Comparison of ENCODE assay signal across 16 cellular contexts in genomic region chr11:96044747-96045146, GRCh38.
DNase-seq lines count a peak whose midpoint lies in the region; ATAC-seq and TF ChIP-seq lines count a peak whose summit lies in the region.
"Had no signal": no experiment of that assay in that cellular context is flagged by ENCODE, and none has a peak within 500 bp of the region (broad histone marks: within the 10 kb centered on the region; RNA-seq: fewer than 3 reads in every experiment).

No MANE protein-coding gene starts in this region.

- CTCF ChIA-PET in activated CD4-positive, alpha-beta T cell treated with anti-CD3 and anti-CD28 coated beads for 36 hours (lab: Charles Lee), result interaction anchor here (1.1 kb wide), 1 partner anchor 30 kb away, joined by 4 read pairs; no protein-coding TSS in a partner anchor
- CTCF ChIA-PET in Caco-2 (lab: Charles Lee), result no interaction called here
- CTCF ChIA-PET in A673 (lab: Charles Lee), result no interaction called here

- BruUV-seq in Caco-2 (replicated peaks; lab: Mats Ljungman, UMichigan) (no TSS peak), A673 (replicated peaks; lab: Mats Ljungman, UMichigan) (no TSS peak)

- no peak for DNase-seq in activated CD4-positive, alpha-beta T cell treated with anti-CD3 and anti-CD28 coated beads for 36 hours
- no peak for DNase-seq in activated CD4-positive, alpha-beta T cell treated with anti-CD3 and anti-CD28 coated beads, Interleukin-2, amount 10 ng/mL, durations not matched to agents 24 days and 14 days
- DNase-seq in CD4-positive, CD25-positive, alpha-beta regulatory T cell, result no peak
- DNase-seq in mesothelial cell of epicardium (ENCODE audit: low spot score in 2 of 2, unreplicated experiment in 2 of 2) (no peak), NCI-H1105 treated with DMSO at 0.1 percent for 48 hours (lab: John Stamatoyannopoulos, UW) (no peak), Caco-2 (no peak), A673 (ENCODE audit: low spot score) (no peak)
- DNase-seq: AML-193, DMS79 treated with DMSO at 0.1 percent for 48 hours, EL, HCEC 1CT, HFFc6 had no signal

- H3K27me3 Mint-ChIP-seq in activated CD4-positive, alpha-beta T cell treated with anti-CD3 and anti-CD28 coated beads for 36 hours, result no peaks in the 10 kb centered on the region
- H3K27me3 Mint-ChIP-seq in activated CD4-positive, alpha-beta T cell treated with anti-CD3 and anti-CD28 coated beads, Interleukin-2, amount 10 ng/mL, durations not matched to agents 24 days and 14 days, result no peaks in the 10 kb centered on the region
- no peaks in the 10 kb centered on the region for H3K27me3 Mint-ChIP-seq in CD4-positive, CD25-positive, alpha-beta regulatory T cell
- H3K27me3 Mint-ChIP-seq in mesothelial cell of epicardium (ENCODE audit: low read depth), result no peaks in the 10 kb centered on the region
- no peaks in the 10 kb centered on the region for H3K27me3 Mint-ChIP-seq in Caco-2 (ENCODE audit: insufficient read depth, unreplicated experiment)
- H3K27me3 Mint-ChIP-seq: IgD-negative memory B cell had no signal

- no peak overlapping the region for H3K9ac ChIP-seq in subcutaneous abdominal adipose tissue (ENCODE audit: low read length in 5 of 5)
- H3K9ac ChIP-seq: BLaER1 had no signal

- no peaks in the 10 kb centered on the region for H3K4me1 ChIP-seq in CD4-positive, CD25-positive, alpha-beta regulatory T cell (ENCODE audit: control insufficient read depth, insufficient read depth, low read length, poor library complexity, severe bottlenecking)
- H3K4me1 ChIP-seq in subcutaneous abdominal adipose tissue (ENCODE audit: control insufficient read depth in 5 of 5, insufficient read depth in 5 of 5, low read length in 5 of 5) (peaks cover 0 to 24% (median 20%) of the 10 kb centered on the region in 5 donors), Caco-2 (peaks cover 18% of the 10 kb centered on the region), A673 (ENCODE audit: insufficient read depth, low read length, poor library complexity, severe bottlenecking) (no peaks in the 10 kb centered on the region)
- H3K4me1 ChIP-seq: BLaER1 had no signal

- POLR2A ChIA-PET in activated CD4-positive, alpha-beta T cell treated with anti-CD3 and anti-CD28 coated beads for 36 hours (lab: Charles Lee), result interaction anchor here (0.7 kb wide), 1 partner anchor 177 kb away, joined by 5 read pairs; no protein-coding TSS in a partner anchor
- POLR2A ChIA-PET in Caco-2 (lab: Charles Lee), result no interaction called here
- POLR2A ChIA-PET in A673 (lab: Charles Lee; ENCODE audit: low non-redundant PET), result no interaction called here

- peaks cover 40% of the 10 kb centered on the region for H3K36me3 Mint-ChIP-seq in activated CD4-positive, alpha-beta T cell treated with anti-CD3 and anti-CD28 coated beads for 36 hours (ENCODE audit: low read depth)
- peaks cover 10% of the 10 kb centered on the region for H3K36me3 Mint-ChIP-seq in activated CD4-positive, alpha-beta T cell treated with anti-CD3 and anti-CD28 coated beads, Interleukin-2, amount 10 ng/mL, durations not matched to agents 24 days and 14 days (ENCODE audit: low read depth)
- H3K36me3 Mint-ChIP-seq in CD4-positive, CD25-positive, alpha-beta regulatory T cell, result peaks cover 25% of the 10 kb centered on the region
- peaks cover 9% of the 10 kb centered on the region for H3K36me3 Mint-ChIP-seq in mesothelial cell of epicardium
- peaks cover 5% of the 10 kb centered on the region for H3K36me3 Mint-ChIP-seq in Caco-2 (ENCODE audit: insufficient read depth, unreplicated experiment)

- H3K4me1 Mint-ChIP-seq in activated CD4-positive, alpha-beta T cell treated with anti-CD3 and anti-CD28 coated beads for 36 hours, result peaks cover 49% of the 10 kb centered on the region
- peaks cover 9% of the 10 kb centered on the region for H3K4me1 Mint-ChIP-seq in activated CD4-positive, alpha-beta T cell treated with anti-CD3 and anti-CD28 coated beads, Interleukin-2, amount 10 ng/mL, durations not matched to agents 24 days and 14 days
- peaks cover 0 to 45% (median 11%) of the 10 kb centered on the region in 4 donors for H3K4me1 Mint-ChIP-seq in CD4-positive, CD25-positive, alpha-beta regulatory T cell
- H3K4me1 Mint-ChIP-seq in mesothelial cell of epicardium (peaks cover 36% of the 10 kb centered on the region), Caco-2 (ENCODE audit: low read depth, unreplicated experiment) (peaks cover 23% of the 10 kb centered on the region)

- intact Hi-C loops in activated CD4-positive, alpha-beta T cell treated with anti-CD3 and anti-CD28 coated beads for 36 hours (cut with DNase I, micrococcal nuclease), result no loop called here
- intact Hi-C loops in activated CD4-positive, alpha-beta T cell treated with anti-CD3 and anti-CD28 coated beads, Interleukin-2, amount 10 ng/mL, durations not matched to agents 24 days and 14 days (cut with micrococcal nuclease), result no loop called here
- intact Hi-C loops in Caco-2 (cut with micrococcal nuclease; ENCODE audit: unreplicated experiment), result no loop called here
- intact Hi-C loops in A673 (cut with micrococcal nuclease; ENCODE audit: unreplicated experiment), result no loop called here

- no peak overlapping the region for H3K27ac Mint-ChIP-seq in activated CD4-positive, alpha-beta T cell treated with anti-CD3 and anti-CD28 coated beads for 36 hours
- no peak overlapping the region for H3K27ac Mint-ChIP-seq in activated CD4-positive, alpha-beta T cell treated with anti-CD3 and anti-CD28 coated beads, Interleukin-2, amount 10 ng/mL, durations not matched to agents 24 days and 14 days
- peak overlapping the region in 2 of 3 donors; percentile 35 to 77 for H3K27ac Mint-ChIP-seq in CD4-positive, CD25-positive, alpha-beta regulatory T cell
- peak overlapping the region; percentile 97 for H3K27ac Mint-ChIP-seq in mesothelial cell of epicardium
- H3K27ac Mint-ChIP-seq in Caco-2 (ENCODE audit: unreplicated experiment), result no peak overlapping the region
- H3K27ac Mint-ChIP-seq: IgD-negative memory B cell had no signal

- H3K27me3 ChIP-seq in CD4-positive, CD25-positive, alpha-beta regulatory T cell (ENCODE audit: control insufficient read depth, insufficient read depth, low read length), result no peaks in the 10 kb centered on the region
- H3K27me3 ChIP-seq in subcutaneous abdominal adipose tissue (ENCODE audit: control insufficient read depth in 5 of 5, insufficient read depth in 4 of 5, low read length in 5 of 5), result no peaks in the 10 kb centered on the region
- no peaks in the 10 kb centered on the region for H3K27me3 ChIP-seq in Caco-2 (replicated peaks; ENCODE audit: control insufficient read depth, insufficient read depth, low read length)
- H3K27me3 ChIP-seq in A673 (replicated peaks; ENCODE audit: insufficient read depth, low read depth, low read length, poor library complexity), result no peaks in the 10 kb centered on the region
- H3K27me3 ChIP-seq: BLaER1 had no signal

- no peaks in the 10 kb centered on the region for H3K9me3 Mint-ChIP-seq in activated CD4-positive, alpha-beta T cell treated with anti-CD3 and anti-CD28 coated beads for 36 hours (ENCODE audit: low read depth)
- no peaks in the 10 kb centered on the region for H3K9me3 Mint-ChIP-seq in activated CD4-positive, alpha-beta T cell treated with anti-CD3 and anti-CD28 coated beads, Interleukin-2, amount 10 ng/mL, durations not matched to agents 24 days and 14 days
- no peaks in the 10 kb centered on the region for H3K9me3 Mint-ChIP-seq in CD4-positive, CD25-positive, alpha-beta regulatory T cell
- H3K9me3 Mint-ChIP-seq in mesothelial cell of epicardium, result peaks cover 4% of the 10 kb centered on the region
- no peaks in the 10 kb centered on the region for H3K9me3 Mint-ChIP-seq in Caco-2 (ENCODE audit: unreplicated experiment)
- H3K9me3 Mint-ChIP-seq: HFFc6, IgD-negative memory B cell had no signal

- ATAC-seq in activated CD4-positive, alpha-beta T cell treated with anti-CD3 and anti-CD28 coated beads for 36 hours, result peak; percentile 83
- ATAC-seq in CD4-positive, CD25-positive, alpha-beta regulatory T cell (ENCODE audit: low read depth in 2 of 2), result no peak

- H3K9me3 ChIP-seq in CD4-positive, CD25-positive, alpha-beta regulatory T cell (ENCODE audit: control insufficient read depth in 2 of 2, low read length in 2 of 2), result no peaks in the 10 kb centered on the region
- H3K9me3 ChIP-seq in subcutaneous abdominal adipose tissue (ENCODE audit: control insufficient read depth in 5 of 5, low read length in 5 of 5) (no peaks in the 10 kb centered on the region), Caco-2 (0 out of 2 replicates have a peak, but pooled peaks cover 4% of the 10 kb centered on the region), A673 (ENCODE audit: low read depth, low read length, poor library complexity, severe bottlenecking) (no peaks in the 10 kb centered on the region)
- H3K9me3 ChIP-seq: BLaER1 had no signal

- no peak overlapping the region for H3K4me3 ChIP-seq in CD4-positive, CD25-positive, alpha-beta regulatory T cell (ENCODE audit: low read depth, low read length)
- no peak overlapping the region for H3K4me3 ChIP-seq in subcutaneous abdominal adipose tissue (ENCODE audit: low read depth in 1 of 5, low read length in 5 of 5)
- no peak overlapping the region for H3K4me3 ChIP-seq in Caco-2 (ENCODE audit: low read depth, low read length)
- no peak overlapping the region for H3K4me3 ChIP-seq in A673 (ENCODE audit: low read depth, low read length, poor library complexity, severe bottlenecking)
- H3K4me3 ChIP-seq: BLaER1 had no signal

- no peaks in the 10 kb centered on the region for H3K36me3 ChIP-seq in CD4-positive, CD25-positive, alpha-beta regulatory T cell (ENCODE audit: control insufficient read depth, insufficient read depth, low read length)
- H3K36me3 ChIP-seq in subcutaneous abdominal adipose tissue (ENCODE audit: control insufficient read depth in 5 of 5, insufficient read depth in 5 of 5, low read length in 5 of 5) (no peaks in the 10 kb centered on the region), Caco-2 (ENCODE audit: control insufficient read depth, insufficient read depth, low read length) (peaks cover 1% of the 10 kb centered on the region; the same call in 1 of the 2 replicates), A673 (ENCODE audit: insufficient read depth, low read length, poor library complexity, severe bottlenecking) (no peaks in the 10 kb centered on the region)
- H3K36me3 ChIP-seq: BLaER1 had no signal

- no peak overlapping the region for H3K4me3 Mint-ChIP-seq in activated CD4-positive, alpha-beta T cell treated with anti-CD3 and anti-CD28 coated beads for 36 hours
- H3K4me3 Mint-ChIP-seq in activated CD4-positive, alpha-beta T cell treated with anti-CD3 and anti-CD28 coated beads, Interleukin-2, amount 10 ng/mL, durations not matched to agents 24 days and 14 days, result no peak overlapping the region
- H3K4me3 Mint-ChIP-seq in CD4-positive, CD25-positive, alpha-beta regulatory T cell, result no peak overlapping the region
- H3K4me3 Mint-ChIP-seq in mesothelial cell of epicardium (no peak overlapping the region), Caco-2 (ENCODE audit: unreplicated experiment) (no peak overlapping the region)
- H3K4me3 Mint-ChIP-seq: HFFc6, IgD-negative memory B cell had no signal

- TF ChIP-seq CTCF in mesothelial cell of epicardium (IDR thresholded peaks at IDR 0.05; ENCODE audit: unreplicated experiment) (no peak), Caco-2 (IDR thresholded peaks at IDR 0.05; ENCODE audit: insufficient read depth in 1 of 2, low read depth in 1 of 2, low read length in 1 of 2, severe bottlenecking in 1 of 2, unreplicated experiment in 1 of 2) (no peak), A673 (conservative IDR thresholded peaks at IDR 0.05; ENCODE audit: low read depth, low read length) (no peak)

- H3K27ac ChIP-seq in CD4-positive, CD25-positive, alpha-beta regulatory T cell (ENCODE audit: insufficient read depth, low read length, poor library complexity, severe bottlenecking), result no peak overlapping the region
- peak overlapping the region; percentile 97 for H3K27ac ChIP-seq in subcutaneous abdominal adipose tissue (ENCODE audit: low read depth, low read length)
- no peak overlapping the region for H3K27ac ChIP-seq in A673 (ENCODE audit: low read depth, low read length, poor library complexity, severe bottlenecking)
- H3K27ac ChIP-seq: 22Rv1, BLaER1 had no signal

Comparison
In these comparisons a context has a peak if more than half of its experiments do, and no peak if none do; other contexts are left out.
1. H3K27ac Mint-ChIP-seq: peak in CD4-positive, CD25-positive, alpha-beta regulatory T cell (2 of 3) and mesothelial cell of epicardium (single experiment); none in activated CD4-positive, alpha-beta T cell treated with anti-CD3 and anti-CD28 coated beads for 36 hours (single experiment), activated CD4-positive, alpha-beta T cell treated with anti-CD3 and anti-CD28 coated beads, Interleukin-2, amount 10 ng/mL, durations not matched to agents 24 days and 14 days (single experiment) and Caco-2 (single experiment).